ENCODE assay signal across 9 cellular contexts in genomic region chr6:155188707-155189496, GRCh38.
A peak's percentile ranks its signal among the peaks of the same experiment; 100 is the strongest.
DNase-seq lines count a peak whose midpoint lies in the region; ATAC-seq, FAIRE-seq and TF ChIP-seq lines count a peak whose summit lies in the region.
"Had no signal": no experiment of that assay in that cellular context is flagged by ENCODE, and none has a peak within 500 bp of the region (broad histone marks: within the 10 kb centered on the region; RNA-seq: fewer than 3 reads in every experiment).

No MANE protein-coding gene starts in this region.

- no peaks in the 10 kb centered on the region for H4K20me1 ChIP-seq in fibroblast of lung (ENCODE audit: control insufficient read depth, extremely low read depth, insufficient read depth, low read length)

- DNase-seq in GM12891 (ENCODE audit: insufficient read length, low spot score) (no peak), SK-N-MC (ENCODE audit: low read depth, low spot score) (peak; percentile 81), fibroblast of lung (ENCODE audit: low read depth in 2 of 2) (peak; percentile 97 to 99), skeletal muscle cell (ENCODE audit: low read depth) (peak; percentile 97), NCI-H1694 treated with DMSO at 0.1 percent for 48 hours (lab: John Stamatoyannopoulos, UW) (no peak), DMS79 (lab: John Stamatoyannopoulos, UW) (no peak)
- DNase-seq: SHP77 had no signal

- peaks cover 20% of the 10 kb centered on the region for H3K4me1 ChIP-seq in fibroblast of lung (ENCODE audit: control insufficient read depth, extremely low read depth, insufficient read depth, low read length)

- TF ChIP-seq CTCF in fibroblast of lung (conservative IDR thresholded peaks at IDR 0.05 in 1 of 2, IDR thresholded peaks at IDR 0.05 in 1 of 2; ENCODE audit: low read depth in 1 of 2, low read length in 2 of 2): no peak

- peak overlapping the region; percentile 36 for H3K4me3 ChIP-seq in SK-N-MC
- peak overlapping the region in 3 of 4 experiments; percentile 18 to 34 (median 29) for H3K4me3 ChIP-seq in fibroblast of lung (replicated peaks in 1 of 4; ENCODE audit: control extremely low read depth in 1 of 4, insufficient read depth in 1 of 4, low read depth in 3 of 4, low read length in 4 of 4)
- no peak overlapping the region for H3K4me3 ChIP-seq in skeletal muscle cell (ENCODE audit: low read depth, low read length)
- H3K4me3 ChIP-seq: HAP-1 had no signal

- no peak for TF ChIP-seq POLR2A in GM12891 (IDR thresholded peaks at IDR 0.05; ENCODE audit: low read depth, low read length)

- peak; percentile 20 for FAIRE-seq in GM12891 (lab: Jason Lieb, UNC)

- H3K27ac ChIP-seq in SK-N-MC (peak overlapping the region; percentile 59; the same call in 1 of the 2 replicates), fibroblast of lung (ENCODE audit: insufficient read depth, low read length) (peak overlapping the region; percentile 78)

- H3K9ac ChIP-seq in SK-N-MC (ENCODE audit: insufficient read length) (no peak overlapping the region), fibroblast of lung (ENCODE audit: insufficient read depth, low read length) (no peak overlapping the region)

- H3K27me3 ChIP-seq in fibroblast of lung (ENCODE audit: control insufficient read depth, insufficient read depth, low read length): no peaks in the 10 kb centered on the region

- no peaks in the 10 kb centered on the region for H3K9me3 ChIP-seq in SK-N-MC (ENCODE audit: low read depth, low read length)
- no peaks in the 10 kb centered on the region for H3K9me3 ChIP-seq in fibroblast of lung (ENCODE audit: control insufficient read depth, insufficient read depth, low read depth, low read length)
- H3K9me3 ChIP-seq: HAP-1 had no signal

- no peak overlapping the region for H2AFZ ChIP-seq in fibroblast of lung (ENCODE audit: low read length)

- H3K36me3 ChIP-seq in SK-N-MC (ENCODE audit: insufficient read depth, low read length) (no peaks in the 10 kb centered on the region), fibroblast of lung (ENCODE audit: control insufficient read depth, insufficient read depth, low read length) (no peaks in the 10 kb centered on the region)
- H3K36me3 ChIP-seq: HAP-1 had no signal

- peak overlapping the region; percentile 56 for H3K4me2 ChIP-seq in fibroblast of lung (ENCODE audit: extremely low read depth, insufficient read depth, low read length)

- H3K79me2 ChIP-seq in fibroblast of lung (ENCODE audit: control insufficient read depth, insufficient read depth, low read length): no peaks in the 10 kb centered on the region

- ATAC-seq in HG03139 (IDR thresholded peaks at IDR 0.05; ENCODE audit: unreplicated experiment): no peak

TF ChIP-seq in GM12891, 5 proteins besides CTCF, POLR2A, EP300 and RAD21:
- TF ChIP-seq POLR2AphosphoS5 (IDR thresholded peaks at IDR 0.05; ENCODE audit: low read depth, low read length) (no peak), POU2F2 (IDR thresholded peaks at IDR 0.05; ENCODE audit: low read depth, low read length) (no peak), SPI1 (IDR thresholded peaks at IDR 0.05; ENCODE audit: low read depth, low read length) (no peak), TAF1 (IDR thresholded peaks at IDR 0.05; ENCODE audit: low read depth, low read length) (no peak), PAX5 (IDR thresholded peaks at IDR 0.05; ENCODE audit: insufficient read depth, low read length, severe bottlenecking) (no peak)

Comparison
In these comparisons a context has a peak if more than half of its experiments do, and no peak if none do; other contexts are left out.
1. DNase-seq: peak in SK-N-MC (single experiment), fibroblast of lung (2 of 2) and skeletal muscle cell (single experiment); none in GM12891 (single experiment), NCI-H1694 treated with DMSO at 0.1 percent for 48 hours (single experiment) and DMS79 (single experiment).